8 cellular contexts compared by ENCODE assay signal in genomic region chr18:32093106-32093511, GRCh38. TPM values are rescaled to one million over a fixed set of nuclear protein-coding genes. Genes with fewer than 3 reads are reported as not detected.
DNase-seq lines count a peak whose midpoint lies in the region; ATAC-seq and TF ChIP-seq lines count a peak whose summit lies in the region.

No MANE protein-coding gene starts in this region.

- TF ChIP-seq CTCF in left lung (IDR thresholded peaks at IDR 0.05): no peak

- peak overlapping the region; percentile 66 to 92 for H3K4me3 ChIP-seq in duodenal mucosa (ENCODE audit: low read depth in 1 of 2, low read length in 2 of 2)
- H3K4me3 ChIP-seq in left lung: peak overlapping the region; percentile 96 to 98

- intact Hi-C loops in left lung (cut with DNase I): no loop called here

- peaks cover 26 to 34% of the 10 kb centered on the region in 2 donors for H3K4me1 ChIP-seq in duodenal mucosa (ENCODE audit: control insufficient read depth in 1 of 2, insufficient read depth in 2 of 2, low read length in 2 of 2)
- peaks cover 0 to 44% of the 10 kb centered on the region in 2 donors for H3K4me1 ChIP-seq in left lung

- no peaks in the 10 kb centered on the region for H3K27me3 ChIP-seq in duodenal mucosa (ENCODE audit: control insufficient read depth in 1 of 2, insufficient read depth in 2 of 2, low read length in 2 of 2)
- no peaks in the 10 kb centered on the region for H3K27me3 ChIP-seq in left lung

- H3K9me3 ChIP-seq in duodenal mucosa (ENCODE audit: control insufficient read depth in 1 of 2, low read length in 2 of 2) (no peaks in the 10 kb centered on the region), left lung (no peaks in the 10 kb centered on the region)

- peak; percentile 20 for ATAC-seq in HG02759 (IDR thresholded peaks at IDR 0.05; ENCODE audit: unreplicated experiment)
- peak; percentile 12 for ATAC-seq in left lung

- peak overlapping the region; percentile 58 to 91 for H3K9ac ChIP-seq in duodenal mucosa (ENCODE audit: low read depth in 1 of 2, low read length in 2 of 2)

- DNase-seq in SHP77 (lab: John Stamatoyannopoulos, UW) (peak; percentile 21 to 22), SHP77 treated with DMSO at 0.1 percent for 48 hours (lab: John Stamatoyannopoulos, UW) (no peak), NCI-H128 (lab: John Stamatoyannopoulos, UW; ENCODE audit: unreplicated experiment) (peak; percentile 39), left lung (peak; percentile 67 to 88)
- peak; percentile 50 for DNase-seq in activated CD4-positive, CD25-positive, alpha-beta regulatory T cell treated with anti-CD3 and anti-CD28 coated beads, Interleukin-2, amount 50 U/mL, for 72 hours
- DNase-seq in stimulated activated CD4-positive, alpha-beta T cell treated with anti-CD3 and anti-CD28 coated beads, Interleukin-4, amount 100 ng/mL, for 4 hours: peak; percentile 17 to 21

- H3K36me3 ChIP-seq in duodenal mucosa (ENCODE audit: control insufficient read depth in 1 of 2, insufficient read depth in 2 of 2, low read length in 2 of 2) (no peaks in the 10 kb centered on the region), left lung (no peaks in the 10 kb centered on the region)

- H3K27ac ChIP-seq in duodenal mucosa (ENCODE audit: low read depth, low read length) (peak overlapping the region; percentile 95), left lung (peak overlapping the region; percentile 100)

RNA-seq across cellular contexts. Expression of gene RNF138, which starts 1.4 kb away (rescaled TPM):
- total RNA-seq in left lung: 10 to 100 TPM; 24.7 to 30.7 TPM
